In genomic region chr4:64880557-64880956, GRCh38 we compare ENCODE assay signal across 24 cellular contexts.
"Had no signal": no experiment of that assay in that cellular context is flagged by ENCODE, and none has a peak within 500 bp of the region (broad histone marks: within the 10 kb centered on the region; RNA-seq: fewer than 3 reads in every experiment).

No MANE protein-coding gene starts in this region.

- H3K4me1 Mint-ChIP-seq: memory B cell had no signal

- H3K27me3 Mint-ChIP-seq: memory B cell; naive thymus-derived CD4-positive, alpha-beta T cell had no signal

- H3K36me3 ChIP-seq: esophagus squamous epithelium, gastrocnemius medialis, heart right ventricle, left lung had no signal

- H3K27me3 ChIP-seq: dorsolateral prefrontal cortex, esophagus squamous epithelium, gastrocnemius medialis, heart right ventricle, left lung had no signal

- DNase-seq: dermis blood vessel endothelial cell; dorsolateral prefrontal cortex; effector CD4-positive, alpha-beta T cell; effector memory CD4-positive, alpha-beta T cell; erythroblast; esophagus squamous epithelium; foreskin fibroblast; foreskin melanocyte; gastrocnemius medialis; glutamatergic neuron; heart right ventricle; hippocampal formation; kidney glomerular epithelial cell; left ventricle myocardium superior; mammary epithelial cell; mesendoderm; midbrain; naive thymus-derived CD4-positive, alpha-beta T cell had no signal

- H3K36me3 Mint-ChIP-seq: memory B cell; naive thymus-derived CD4-positive, alpha-beta T cell had no signal

- H3K27ac ChIP-seq: coronary artery, dorsolateral prefrontal cortex, epithelial cell of prostate, esophagus squamous epithelium, gastrocnemius medialis, heart right ventricle, left lung had no signal

- H3K4me3 ChIP-seq: coronary artery, dorsolateral prefrontal cortex, esophagus squamous epithelium, gastrocnemius medialis, heart right ventricle, left lung, lung had no signal

- H3K4me1 ChIP-seq: esophagus squamous epithelium, gastrocnemius medialis, heart right ventricle, left lung had no signal

- H3K4me3 Mint-ChIP-seq: memory B cell; naive thymus-derived CD4-positive, alpha-beta T cell had no signal

- H3K9me3 ChIP-seq: esophagus squamous epithelium, gastrocnemius medialis, heart right ventricle, left lung had no signal

- ATAC-seq: esophagus mucosa; gastrocnemius medialis; heart right ventricle; left lung; left ventricle myocardium superior; naive thymus-derived CD4-positive, alpha-beta T cell had no signal

- H3K27ac Mint-ChIP-seq: memory B cell; naive thymus-derived CD4-positive, alpha-beta T cell had no signal
